Comparison of ENCODE assay signal across 1 cellular context in the genomic region with DNA sequence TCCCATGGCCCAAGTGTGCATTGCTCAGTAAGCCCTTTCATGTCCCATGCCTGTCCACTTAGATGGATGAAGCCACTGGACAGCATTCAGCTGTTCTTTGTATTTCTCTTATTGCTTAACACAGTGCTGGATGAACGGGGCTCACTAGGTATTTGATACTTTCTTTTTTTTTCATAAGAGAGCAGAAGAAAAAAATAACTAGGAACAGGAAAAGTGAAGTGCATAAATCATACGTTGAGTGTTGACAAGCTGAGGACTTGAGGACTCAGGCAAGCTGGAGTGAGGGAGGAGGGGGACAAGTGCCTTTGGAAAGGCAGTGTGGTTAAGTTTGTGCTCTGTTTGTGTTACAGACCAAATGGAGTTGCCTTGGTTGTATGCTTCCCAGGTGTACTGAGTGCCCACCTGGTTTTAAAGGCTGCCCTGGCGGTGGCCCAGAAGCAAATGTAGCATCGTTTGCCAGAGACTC.
TF ChIP-seq lines count a peak whose summit lies in the region.

No MANE protein-coding gene starts in this region.

TF ChIP-seq in IMR-90, 13 proteins besides CTCF, POLR2A, EP300 and RAD21 (continued from another document):
- TF ChIP-seq CEBPB (IDR thresholded peaks at IDR 0.05; ENCODE audit: low read depth, low read length): no peak
- TF ChIP-seq ELK1 (IDR thresholded peaks at IDR 0.05; ENCODE audit: borderline replicate concordance, low read depth, low read length): no peak
- no peak for TF ChIP-seq RFX5 (IDR thresholded peaks at IDR 0.05; ENCODE audit: low read depth, low read length)
- TF ChIP-seq MXI1 (IDR thresholded peaks at IDR 0.05; ENCODE audit: borderline replicate concordance, low read depth, low read length): no peak
- TF ChIP-seq FOS (IDR thresholded peaks at IDR 0.05; ENCODE audit: low read depth, low read length): no peak
- TF ChIP-seq NFE2L2 (IDR thresholded peaks at IDR 0.05; ENCODE audit: low read depth, low read length): no peak
- TF ChIP-seq RCOR1 (IDR thresholded peaks at IDR 0.05; ENCODE audit: insufficient replicate concordance, low read length): no peak
- TF ChIP-seq BHLHE40 (IDR thresholded peaks at IDR 0.05; ENCODE audit: low read depth, low read length): no peak
